2 cellular contexts compared by ENCODE assay signal in the genomic region with DNA sequence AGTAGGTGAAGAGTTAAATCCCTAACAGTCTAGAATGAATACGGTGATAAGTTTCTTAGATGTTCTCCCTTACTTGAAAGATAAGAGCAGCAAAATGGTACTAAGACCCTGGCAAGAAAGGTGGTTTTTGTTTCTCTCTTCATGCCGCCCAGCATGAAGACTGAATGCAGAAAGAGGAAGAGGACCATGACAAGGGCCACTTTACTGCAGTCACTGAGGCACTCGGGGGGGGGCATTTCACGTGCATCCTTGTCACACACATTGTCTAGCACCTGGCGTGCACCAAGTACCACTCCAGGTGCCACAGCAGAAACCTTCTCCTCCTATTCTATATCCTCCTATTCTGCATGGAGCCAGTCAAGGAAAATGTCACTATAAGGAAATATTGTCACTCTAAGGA.
TF ChIP-seq lines count a peak whose summit lies in the region.

No MANE protein-coding gene starts in this region.

TF ChIP-seq in IMR-90, 13 proteins besides CTCF, POLR2A, EP300 and RAD21:
- TF ChIP-seq, protein P1, sequence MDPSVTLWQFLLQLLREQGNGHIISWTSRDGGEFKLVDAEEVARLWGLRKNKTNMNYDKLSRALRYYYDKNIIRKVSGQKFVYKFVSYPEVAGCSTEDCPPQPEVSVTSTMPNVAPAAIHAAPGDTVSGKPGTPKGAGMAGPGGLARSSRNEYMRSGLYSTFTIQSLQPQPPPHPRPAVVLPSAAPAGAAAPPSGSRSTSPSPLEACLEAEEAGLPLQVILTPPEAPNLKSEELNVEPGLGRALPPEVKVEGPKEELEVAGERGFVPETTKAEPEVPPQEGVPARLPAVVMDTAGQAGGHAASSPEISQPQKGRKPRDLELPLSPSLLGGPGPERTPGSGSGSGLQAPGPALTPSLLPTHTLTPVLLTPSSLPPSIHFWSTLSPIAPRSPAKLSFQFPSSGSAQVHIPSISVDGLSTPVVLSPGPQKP (IDR thresholded peaks at IDR 0.05; ENCODE audit: borderline replicate concordance, low read depth, low read length): no peak
- TF ChIP-seq CHD1 (IDR thresholded peaks at IDR 0.05; ENCODE audit: low read depth, low read length) (no peak), RCOR1 (IDR thresholded peaks at IDR 0.05; ENCODE audit: insufficient replicate concordance, low read length) (no peak), RFX5 (IDR thresholded peaks at IDR 0.05; ENCODE audit: low read depth, low read length) (no peak), CEBPB (IDR thresholded peaks at IDR 0.05; ENCODE audit: low read depth, low read length) (no peak), MXI1 (IDR thresholded peaks at IDR 0.05; ENCODE audit: borderline replicate concordance, low read depth, low read length) (no peak), MAFK (IDR thresholded peaks at IDR 0.05; ENCODE audit: low read depth, low read length) (no peak), NFE2L2 (IDR thresholded peaks at IDR 0.05; ENCODE audit: low read depth, low read length) (no peak), SMC3 (IDR thresholded peaks at IDR 0.05; ENCODE audit: low read depth, low read length) (no peak), MAZ (IDR thresholded peaks at IDR 0.05; ENCODE audit: borderline replicate concordance, low read depth, low read length) (no peak), FOS (IDR thresholded peaks at IDR 0.05; ENCODE audit: low read depth, low read length) (no peak), BHLHE40 (IDR thresholded peaks at IDR 0.05; ENCODE audit: low read depth, low read length) (no peak)
- TF ChIP-seq, protein P2, sequence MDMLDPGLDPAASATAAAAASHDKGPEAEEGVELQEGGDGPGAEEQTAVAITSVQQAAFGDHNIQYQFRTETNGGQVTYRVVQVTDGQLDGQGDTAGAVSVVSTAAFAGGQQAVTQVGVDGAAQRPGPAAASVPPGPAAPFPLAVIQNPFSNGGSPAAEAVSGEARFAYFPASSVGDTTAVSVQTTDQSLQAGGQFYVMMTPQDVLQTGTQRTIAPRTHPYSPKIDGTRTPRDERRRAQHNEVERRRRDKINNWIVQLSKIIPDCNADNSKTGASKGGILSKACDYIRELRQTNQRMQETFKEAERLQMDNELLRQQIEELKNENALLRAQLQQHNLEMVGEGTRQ (IDR thresholded peaks at IDR 0.05; ENCODE audit: low read depth, low read length): no peak

TF ChIP-seq in GM12878, 131 proteins besides CTCF, POLR2A, EP300 and RAD21:
- TF ChIP-seq HDAC2 (IDR thresholded peaks at IDR 0.05): no peak
- peak; percentile 51; the same call in 1 of the 2 replicates for TF ChIP-seq SPI1 (IDR thresholded peaks at IDR 0.05; ENCODE audit: borderline replicate concordance, insufficient read depth, low read depth, low read length)
- TF ChIP-seq, protein P3, sequence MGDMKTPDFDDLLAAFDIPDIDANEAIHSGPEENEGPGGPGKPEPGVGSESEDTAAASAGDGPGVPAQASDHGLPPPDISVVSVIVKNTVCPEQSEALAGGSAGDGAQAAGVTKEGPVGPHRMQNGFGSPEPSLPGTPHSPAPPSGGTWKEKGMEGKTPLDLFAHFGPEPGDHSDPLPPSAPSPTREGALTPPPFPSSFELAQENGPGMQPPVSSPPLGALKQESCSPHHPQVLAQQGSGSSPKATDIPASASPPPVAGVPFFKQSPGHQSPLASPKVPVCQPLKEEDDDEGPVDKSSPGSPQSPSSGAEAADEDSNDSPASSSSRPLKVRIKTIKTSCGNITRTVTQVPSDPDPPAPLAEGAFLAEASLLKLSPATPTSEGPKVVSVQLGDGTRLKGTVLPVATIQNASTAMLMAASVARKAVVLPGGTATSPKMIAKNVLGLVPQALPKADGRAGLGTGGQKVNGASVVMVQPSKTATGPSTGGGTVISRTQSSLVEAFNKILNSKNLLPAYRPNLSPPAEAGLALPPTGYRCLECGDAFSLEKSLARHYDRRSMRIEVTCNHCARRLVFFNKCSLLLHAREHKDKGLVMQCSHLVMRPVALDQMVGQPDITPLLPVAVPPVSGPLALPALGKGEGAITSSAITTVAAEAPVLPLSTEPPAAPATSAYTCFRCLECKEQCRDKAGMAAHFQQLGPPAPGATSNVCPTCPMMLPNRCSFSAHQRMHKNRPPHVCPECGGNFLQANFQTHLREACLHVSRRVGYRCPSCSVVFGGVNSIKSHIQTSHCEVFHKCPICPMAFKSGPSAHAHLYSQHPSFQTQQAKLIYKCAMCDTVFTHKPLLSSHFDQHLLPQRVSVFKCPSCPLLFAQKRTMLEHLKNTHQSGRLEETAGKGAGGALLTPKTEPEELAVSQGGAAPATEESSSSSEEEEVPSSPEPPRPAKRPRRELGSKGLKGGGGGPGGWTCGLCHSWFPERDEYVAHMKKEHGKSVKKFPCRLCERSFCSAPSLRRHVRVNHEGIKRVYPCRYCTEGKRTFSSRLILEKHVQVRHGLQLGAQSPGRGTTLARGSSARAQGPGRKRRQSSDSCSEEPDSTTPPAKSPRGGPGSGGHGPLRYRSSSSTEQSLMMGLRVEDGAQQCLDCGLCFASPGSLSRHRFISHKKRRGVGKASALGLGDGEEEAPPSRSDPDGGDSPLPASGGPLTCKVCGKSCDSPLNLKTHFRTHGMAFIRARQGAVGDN (IDR thresholded peaks at IDR 0.05): no peak
- TF ChIP-seq BHLHE40 (IDR thresholded peaks at IDR 0.05; ENCODE audit: borderline replicate concordance in 1 of 2, low read depth in 2 of 2, low read length in 1 of 2): peak in 1 of 2 experiments; percentile 60; a peak in 1 of 4 replicates
- TF ChIP-seq, protein P4, sequence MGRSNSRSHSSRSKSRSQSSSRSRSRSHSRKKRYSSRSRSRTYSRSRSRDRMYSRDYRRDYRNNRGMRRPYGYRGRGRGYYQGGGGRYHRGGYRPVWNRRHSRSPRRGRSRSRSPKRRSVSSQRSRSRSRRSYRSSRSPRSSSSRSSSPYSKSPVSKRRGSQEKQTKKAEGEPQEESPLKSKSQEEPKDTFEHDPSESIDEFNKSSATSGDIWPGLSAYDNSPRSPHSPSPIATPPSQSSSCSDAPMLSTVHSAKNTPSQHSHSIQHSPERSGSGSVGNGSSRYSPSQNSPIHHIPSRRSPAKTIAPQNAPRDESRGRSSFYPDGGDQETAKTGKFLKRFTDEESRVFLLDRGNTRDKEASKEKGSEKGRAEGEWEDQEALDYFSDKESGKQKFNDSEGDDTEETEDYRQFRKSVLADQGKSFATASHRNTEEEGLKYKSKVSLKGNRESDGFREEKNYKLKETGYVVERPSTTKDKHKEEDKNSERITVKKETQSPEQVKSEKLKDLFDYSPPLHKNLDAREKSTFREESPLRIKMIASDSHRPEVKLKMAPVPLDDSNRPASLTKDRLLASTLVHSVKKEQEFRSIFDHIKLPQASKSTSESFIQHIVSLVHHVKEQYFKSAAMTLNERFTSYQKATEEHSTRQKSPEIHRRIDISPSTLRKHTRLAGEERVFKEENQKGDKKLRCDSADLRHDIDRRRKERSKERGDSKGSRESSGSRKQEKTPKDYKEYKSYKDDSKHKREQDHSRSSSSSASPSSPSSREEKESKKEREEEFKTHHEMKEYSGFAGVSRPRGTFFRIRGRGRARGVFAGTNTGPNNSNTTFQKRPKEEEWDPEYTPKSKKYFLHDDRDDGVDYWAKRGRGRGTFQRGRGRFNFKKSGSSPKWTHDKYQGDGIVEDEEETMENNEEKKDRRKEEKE (IDR thresholded peaks at IDR 0.05): no peak
TF ChIP-seq in GM12878: peak in this region for 2.
